Comparison of ENCODE assay signal across 1 cellular context in the genomic region with DNA sequence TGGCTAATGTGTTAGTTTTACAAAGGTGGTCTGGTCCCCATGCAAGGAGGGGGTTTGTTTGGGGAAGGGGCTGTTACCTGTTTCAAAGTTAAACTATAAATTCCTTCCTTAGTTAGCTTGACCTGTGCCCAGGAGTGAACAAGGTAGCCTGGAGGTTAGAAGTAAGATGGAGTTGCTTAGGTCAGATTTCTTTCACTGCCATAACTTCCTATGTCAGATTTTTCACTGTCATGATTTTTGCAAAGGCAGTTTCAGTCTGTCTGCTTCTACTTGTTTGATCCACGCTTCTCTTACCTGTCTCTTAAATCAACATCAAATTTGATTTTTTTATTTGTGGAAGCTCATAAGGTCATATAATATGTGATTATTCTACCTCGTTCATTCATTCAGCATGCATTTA.
TF ChIP-seq lines count a peak whose summit lies in the region.

No MANE protein-coding gene starts in this region.

TF ChIP-seq in H1, 55 proteins besides CTCF, POLR2A, EP300 and RAD21:
- TF ChIP-seq GTF2F1 (IDR thresholded peaks at IDR 0.05; ENCODE audit: borderline replicate concordance, low read depth, low read length): no peak
- no peak for TF ChIP-seq SIRT6 (IDR thresholded peaks at IDR 0.05; ENCODE audit: low read length)
- TF ChIP-seq SRF (IDR thresholded peaks at IDR 0.05; ENCODE audit: low read depth, low read length): no peak
- no peak for TF ChIP-seq BRCA1 (IDR thresholded peaks at IDR 0.05; ENCODE audit: low read depth, low read length)
- TF ChIP-seq CTBP2 (IDR thresholded peaks at IDR 0.05; ENCODE audit: borderline replicate concordance, insufficient read depth, insufficient read length, low read length): no peak
